11 cellular contexts compared by ENCODE assay signal in genomic region chr9:76438841-76439588, GRCh38.
DNase-seq lines count a peak whose midpoint lies in the region; ATAC-seq, FAIRE-seq and TF ChIP-seq lines count a peak whose summit lies in the region.
"Had no signal": no experiment of that assay in that cellular context is flagged by ENCODE, and none has a peak within 500 bp of the region (broad histone marks: within the 10 kb centered on the region; RNA-seq: fewer than 3 reads in every experiment).

No MANE protein-coding gene starts in this region.

- no peak for FAIRE-seq in H54 (lab: Jason Lieb, UNC)
- FAIRE-seq in D721Med (lab: Jason Lieb, UNC): no peak
- FAIRE-seq: keratinocyte had no signal

- H3K27ac Mint-ChIP-seq in stimulated activated naive CD8-positive, alpha-beta T cell treated with anti-CD3 and anti-CD28 coated beads, Interleukin-15, Interleukin-2, amounts not matched to agents 100 ng/mL and 50 ng/mL, for 24 hours: peak overlapping the region; percentile 80
- H3K27ac Mint-ChIP-seq: B cell had no signal

- TF ChIP-seq CTCF in D721Med (IDR thresholded peaks at IDR 0.05; ENCODE audit: insufficient read depth, missing control alignments): no peak

- no peak overlapping the region for H3K4me3 Mint-ChIP-seq in stimulated activated naive CD8-positive, alpha-beta T cell treated with anti-CD3 and anti-CD28 coated beads, Interleukin-15, Interleukin-2, amounts not matched to agents 100 ng/mL and 50 ng/mL, for 24 hours
- H3K4me3 Mint-ChIP-seq: B cell had no signal

- peak; percentile 25 for DNase-seq in stimulated activated CD4-positive, alpha-beta T cell treated with anti-CD3 and anti-CD28 coated beads, Interleukin-4, amount 100 ng/mL, for 24 hours
- DNase-seq in stimulated activated CD4-positive, alpha-beta T cell treated with anti-CD3 and anti-CD28 coated beads, Interleukin-2, amount 100 ng/mL, for 48 hours: no peak
- no peak for DNase-seq in H54 (ENCODE audit: insufficient read length, low spot score)
- DNase-seq in GM19240 (ENCODE audit: insufficient read length, low spot score): no peak
- DNase-seq in D721Med (ENCODE audit: insufficient read length, low spot score): no peak
- DNase-seq: posterior cingulate gyrus had no signal

- no peaks in the 10 kb centered on the region for H3K27me3 Mint-ChIP-seq in stimulated activated naive CD8-positive, alpha-beta T cell treated with anti-CD3 and anti-CD28 coated beads, Interleukin-15, Interleukin-2, amounts not matched to agents 100 ng/mL and 50 ng/mL, for 24 hours
- H3K27me3 Mint-ChIP-seq: B cell had no signal

- ATAC-seq in HG02571 (IDR thresholded peaks at IDR 0.05; ENCODE audit: unreplicated experiment) (peak; percentile 64), HG03442 (IDR thresholded peaks at IDR 0.05; ENCODE audit: unreplicated experiment) (peak; percentile 73)

- H3K4me1 Mint-ChIP-seq in stimulated activated naive CD8-positive, alpha-beta T cell treated with anti-CD3 and anti-CD28 coated beads, Interleukin-15, Interleukin-2, amounts not matched to agents 100 ng/mL and 50 ng/mL, for 24 hours (ENCODE audit: low read depth): peaks cover 65% of the 10 kb centered on the region

- no peak for TF ChIP-seq POLR2A in H54 (IDR thresholded peaks at IDR 0.05; ENCODE audit: low read depth, low read length)

- H3K36me3 Mint-ChIP-seq in stimulated activated naive CD8-positive, alpha-beta T cell treated with anti-CD3 and anti-CD28 coated beads, Interleukin-15, Interleukin-2, amounts not matched to agents 100 ng/mL and 50 ng/mL, for 24 hours (ENCODE audit: low read depth): peaks cover 4% of the 10 kb centered on the region

- no peaks in the 10 kb centered on the region for H3K9me3 Mint-ChIP-seq in stimulated activated naive CD8-positive, alpha-beta T cell treated with anti-CD3 and anti-CD28 coated beads, Interleukin-15, Interleukin-2, amounts not matched to agents 100 ng/mL and 50 ng/mL, for 24 hours
